ENCODE assay signal across 10 cellular contexts in genomic region chr11:47983464-47984397, GRCh38. TPM values are rescaled to one million over a fixed set of nuclear protein-coding genes. Genes with fewer than 3 reads are reported as not detected.
A peak's percentile ranks its signal among the peaks of the same experiment; 100 is the strongest.
DNase-seq lines count a peak whose midpoint lies in the region; ATAC-seq and TF ChIP-seq lines count a peak whose summit lies in the region.
"Had no signal": no experiment of that assay in that cellular context is flagged by ENCODE, and none has a peak within 500 bp of the region (broad histone marks: within the 10 kb centered on the region; RNA-seq: fewer than 3 reads in every experiment).

No MANE protein-coding gene starts in this region.

- H3K4me3 Mint-ChIP-seq in activated T-cell treated with anti-CD3 and anti-CD28 coated beads, Interleukin-2, amount 50 U/mL, for 24 hours = peak overlapping the region; percentile 65
- peak overlapping the region; percentile 70 for H3K4me3 Mint-ChIP-seq in T-helper 2 cell treated with Interferon-gamma antibody and Interleukin-4, amounts not matched to agents 5 μg/mL and 100 μg/mL, for 36 hours

- H3K27ac Mint-ChIP-seq in activated T-cell treated with anti-CD3 and anti-CD28 coated beads, Interleukin-2, amount 50 U/mL, for 24 hours = peak overlapping the region; percentile 91
- H3K27ac Mint-ChIP-seq in T-helper 2 cell treated with Interferon-gamma antibody and Interleukin-4, amounts not matched to agents 5 μg/mL and 100 μg/mL, for 36 hours = peak overlapping the region; percentile 72

- no peaks in the 10 kb centered on the region for H3K27me3 Mint-ChIP-seq in activated T-cell treated with anti-CD3 and anti-CD28 coated beads, Interleukin-2, amount 50 U/mL, for 24 hours
- peaks cover 4% of the 10 kb centered on the region for H3K27me3 Mint-ChIP-seq in T-helper 2 cell treated with Interferon-gamma antibody and Interleukin-4, amounts not matched to agents 5 μg/mL and 100 μg/mL, for 36 hours (ENCODE audit: low read depth)

- H3K9me3 ChIP-seq in thyroid gland = no peaks in the 10 kb centered on the region

- H3K36me3 ChIP-seq in thyroid gland = no peaks in the 10 kb centered on the region

- ATAC-seq in HG02571 (IDR thresholded peaks at IDR 0.05; ENCODE audit: unreplicated experiment) = no peak

- peak overlapping the region; percentile 52 to 71 (median 67) for H3K27ac ChIP-seq in thyroid gland

- intact Hi-C loops in thyroid gland (cut with DNase I) = no loop called here

- peak in 1 of 2 donors; percentile 30 for TF ChIP-seq POLR2A in thyroid gland (IDR thresholded peaks at IDR 0.05)

- no peaks in the 10 kb centered on the region for H3K27me3 ChIP-seq in thyroid gland

- peaks cover 56% of the 10 kb centered on the region for H3K4me1 Mint-ChIP-seq in activated T-cell treated with anti-CD3 and anti-CD28 coated beads, Interleukin-2, amount 50 U/mL, for 24 hours (ENCODE audit: low read depth)
- peaks cover 52% of the 10 kb centered on the region for H3K4me1 Mint-ChIP-seq in T-helper 2 cell treated with Interferon-gamma antibody and Interleukin-4, amounts not matched to agents 5 μg/mL and 100 μg/mL, for 36 hours (ENCODE audit: low read depth)

- no peak for DNase-seq in activated T-cell treated with anti-CD3 and anti-CD28 coated beads, Interleukin-2, amount 50 U/mL, for 24 hours
- DNase-seq in activated T-cell treated with anti-CD3 and anti-CD28 coated beads, Interleukin-2, amount 50 U/mL, for 48 hours = no peak
- DNase-seq in T-helper 2 cell treated with Interferon-gamma antibody and Interleukin-4, amounts not matched to agents 5 μg/mL and 100 μg/mL, for 36 hours (ENCODE audit: low spot score) = no peak
- DNase-seq in fibroblast of the aortic adventitia (ENCODE audit: low read depth) = peak; percentile 44
- DNase-seq in thyroid gland = no peak
- DNase-seq in SW480 (ENCODE audit: low spot score) = no peak
- no peak for DNase-seq in NCI-H1092 treated with DMSO at 0.1 percent for 48 hours (lab: John Stamatoyannopoulos, UW)
- DNase-seq: DMS53; stimulated activated CD4-positive, alpha-beta T cell treated with anti-CD3 and anti-CD28 coated beads, Interleukin-2, amount 100 ng/mL, for 24 hours had no signal

- 59 to 67% methylated on average over 10 of the region's 10 CpGs for WGBS in thyroid gland, 2 donors

- peaks cover 34% of the 10 kb centered on the region for H3K36me3 Mint-ChIP-seq in activated T-cell treated with anti-CD3 and anti-CD28 coated beads, Interleukin-2, amount 50 U/mL, for 24 hours (ENCODE audit: low read depth)
- peaks cover 46% of the 10 kb centered on the region for H3K36me3 Mint-ChIP-seq in T-helper 2 cell treated with Interferon-gamma antibody and Interleukin-4, amounts not matched to agents 5 μg/mL and 100 μg/mL, for 36 hours (ENCODE audit: low read depth)

- H3K4me1 ChIP-seq in thyroid gland = peaks cover 36 to 54% of the 10 kb centered on the region in 2 donors

- H3K9me3 Mint-ChIP-seq in activated T-cell treated with anti-CD3 and anti-CD28 coated beads, Interleukin-2, amount 50 U/mL, for 24 hours = no peaks in the 10 kb centered on the region
- H3K9me3 Mint-ChIP-seq in T-helper 2 cell treated with Interferon-gamma antibody and Interleukin-4, amounts not matched to agents 5 μg/mL and 100 μg/mL, for 36 hours = no peaks in the 10 kb centered on the region

- H3K4me3 ChIP-seq in fibroblast of the aortic adventitia (ENCODE audit: low read depth, low read length) (no peak overlapping the region), thyroid gland (replicated peaks in 1 of 3) (no peak overlapping the region)

- TF ChIP-seq CTCF in fibroblast of the aortic adventitia (IDR thresholded peaks at IDR 0.05; ENCODE audit: insufficient read depth, low read length) (no peak), thyroid gland (IDR thresholded peaks at IDR 0.05) (no peak)

RNA-seq across cellular contexts. Expression of gene PTPRJ, which starts 3.4 kb away (rescaled TPM):
- total RNA-seq in fibroblast of the aortic adventitia (ENCODE audit: low replicate concordance) = 6.6 and 11.0 TPM in 2 replicates
- 10 to 100 TPM; 45.4 to 81.9 (median 58.6) TPM for total RNA-seq in thyroid gland
